In the genomic region with DNA sequence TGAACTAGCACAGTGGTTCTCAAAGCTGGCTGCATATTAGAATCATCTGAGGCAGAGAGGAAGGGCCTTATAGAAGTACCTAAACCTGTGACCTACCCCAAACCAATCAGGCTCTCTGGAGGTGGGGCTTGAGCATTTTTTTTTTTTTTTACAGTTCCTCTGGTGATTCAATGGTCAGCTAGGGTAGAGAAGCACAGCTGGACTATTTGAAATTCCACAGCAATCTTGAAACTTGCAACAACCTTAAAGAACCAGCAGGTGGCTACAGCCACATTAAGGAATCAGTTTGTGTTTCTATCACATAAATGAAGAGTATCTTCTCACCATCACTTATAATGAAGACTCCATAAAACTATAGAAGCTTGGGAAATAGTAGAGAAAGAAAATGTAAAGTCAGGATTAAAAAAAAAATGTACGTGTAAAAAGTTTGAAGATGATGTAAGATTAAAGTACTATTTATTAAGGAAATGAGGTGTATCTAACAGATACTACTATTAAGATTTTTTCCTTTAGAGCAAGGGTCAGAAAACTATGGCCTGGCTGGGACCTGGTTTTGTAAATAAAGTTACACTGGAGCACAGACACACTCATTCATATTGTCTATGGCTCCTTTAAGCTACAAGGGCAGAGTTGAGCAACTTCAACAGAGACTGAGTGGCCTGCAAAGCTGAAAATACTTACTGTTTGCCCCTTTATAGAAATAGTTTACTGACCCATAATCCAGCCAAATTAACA, we compare ENCODE assay signal across 7 cellular contexts. TPM values are rescaled to one million over a fixed set of nuclear protein-coding genes. Genes with fewer than 3 reads are reported as not detected.
DNase-seq lines count a peak whose midpoint lies in the region; ATAC-seq lines count a peak whose summit lies in the region.

No MANE protein-coding gene starts in this region.

- DNase-seq in ELF-1 (ENCODE audit: low read depth, low spot score) (peak; percentile 89), H7 (peak; percentile 67), NCI-H69 (lab: John Stamatoyannopoulos, UW) (peak; percentile 64), dedifferentiated amniotic fluid mesenchymal stem cell (ENCODE audit: extremely low spot score) (peak; percentile 93), medulla oblongata (ENCODE audit: extremely low spot score) (peak; percentile 48), 8988T (no peak)

- H3K36me3 ChIP-seq in H7 (replicated peaks; ENCODE audit: control insufficient read depth, insufficient read depth, low read length) = no peaks in the 10 kb centered on the region

- no peaks in the 10 kb centered on the region for H3K27me3 ChIP-seq in H7 (ENCODE audit: control insufficient read depth, insufficient read depth, low read length)

- no peak for ATAC-seq in HG02938 (IDR thresholded peaks at IDR 0.05; ENCODE audit: unreplicated experiment)

- H3K4me3 ChIP-seq in H7 (ENCODE audit: insufficient read depth, low read depth, low read length) = no peak overlapping the region

RNA-seq across cellular contexts. Expression of a gene that starts 3.8 kb away (rescaled TPM):
- 9.5 and 12.5 TPM in 2 replicates for total RNA-seq in H7 (2014; rRNA removed; shearing (Covaris generic))
